16 cellular contexts compared by ENCODE assay signal in genomic region chr3:62723636-62724217, GRCh38.
DNase-seq lines count a peak whose midpoint lies in the region; ATAC-seq lines count a peak whose summit lies in the region.
"Had no signal": no experiment of that assay in that cellular context is flagged by ENCODE, and none has a peak within 500 bp of the region (broad histone marks: within the 10 kb centered on the region; RNA-seq: fewer than 3 reads in every experiment).

No MANE protein-coding gene starts in this region.

- peak; percentile 57 for ATAC-seq in GM19467 (IDR thresholded peaks at IDR 0.05; ENCODE audit: unreplicated experiment)
- ATAC-seq in activated CD4-positive, alpha-beta T cell treated with anti-CD3 and anti-CD28 coated beads for 36 hours: no peak
- ATAC-seq: left lobe of liver; naive thymus-derived CD4-positive, alpha-beta T cell had no signal

- H3K27me3 Mint-ChIP-seq in activated CD4-positive, alpha-beta T cell treated with anti-CD3 and anti-CD28 coated beads for 36 hours: peaks cover 5% of the 10 kb centered on the region

- H3K4me3 Mint-ChIP-seq in activated CD4-positive, alpha-beta T cell treated with anti-CD3 and anti-CD28 coated beads for 36 hours: no peak overlapping the region
- H3K4me3 Mint-ChIP-seq: activated naive CD8-positive, alpha-beta T cell treated with anti-CD3 and anti-CD28 coated beads for 36 hours; naive thymus-derived CD4-positive, alpha-beta T cell had no signal

- H3K9ac ChIP-seq in iPS-15b (ENCODE audit: low read depth, low read length): peak overlapping the region; percentile 2

- POLR2A ChIA-PET in activated CD4-positive, alpha-beta T cell treated with anti-CD3 and anti-CD28 coated beads for 36 hours (lab: Charles Lee): no interaction called here

- H3K27ac Mint-ChIP-seq in activated CD4-positive, alpha-beta T cell treated with anti-CD3 and anti-CD28 coated beads for 36 hours: no peak overlapping the region
- H3K27ac Mint-ChIP-seq: activated naive CD8-positive, alpha-beta T cell treated with anti-CD3 and anti-CD28 coated beads for 36 hours; naive thymus-derived CD4-positive, alpha-beta T cell had no signal

- no peaks in the 10 kb centered on the region for H3K4me1 Mint-ChIP-seq in activated CD4-positive, alpha-beta T cell treated with anti-CD3 and anti-CD28 coated beads for 36 hours
- H3K4me1 Mint-ChIP-seq: activated naive CD8-positive, alpha-beta T cell treated with anti-CD3 and anti-CD28 coated beads for 36 hours; naive thymus-derived CD4-positive, alpha-beta T cell had no signal

- H3K27me3 ChIP-seq in iPS-15b (ENCODE audit: control insufficient read depth, insufficient read depth, low read length): no peaks in the 10 kb centered on the region

- no peaks in the 10 kb centered on the region for H3K36me3 ChIP-seq in iPS-15b (ENCODE audit: control insufficient read depth, insufficient read depth, low read length)

- H3K9me3 ChIP-seq in iPS-15b (ENCODE audit: control insufficient read depth, insufficient read depth, low read length): no peaks in the 10 kb centered on the region

- no peak overlapping the region for H3K4me3 ChIP-seq in iPS-15b (ENCODE audit: low read depth, low read length)

- intact Hi-C loops in activated CD4-positive, alpha-beta T cell treated with anti-CD3 and anti-CD28 coated beads for 36 hours (cut with DNase I, micrococcal nuclease): no loop called here

- H3K9me3 Mint-ChIP-seq in activated CD4-positive, alpha-beta T cell treated with anti-CD3 and anti-CD28 coated beads for 36 hours (ENCODE audit: low read depth): no peaks in the 10 kb centered on the region
- H3K9me3 Mint-ChIP-seq: activated naive CD8-positive, alpha-beta T cell treated with anti-CD3 and anti-CD28 coated beads for 36 hours had no signal

- no peaks in the 10 kb centered on the region for H3K36me3 Mint-ChIP-seq in activated CD4-positive, alpha-beta T cell treated with anti-CD3 and anti-CD28 coated beads for 36 hours (ENCODE audit: low read depth)
- H3K36me3 Mint-ChIP-seq: activated naive CD8-positive, alpha-beta T cell treated with anti-CD3 and anti-CD28 coated beads for 36 hours; naive thymus-derived CD4-positive, alpha-beta T cell had no signal

- CTCF ChIA-PET in activated CD4-positive, alpha-beta T cell treated with anti-CD3 and anti-CD28 coated beads for 36 hours (lab: Charles Lee): interaction anchor here (0.6 to 1.1 kb wide), 2 partner anchors 9 to 1027 kb away, joined by 3 to 4 read pairs; no protein-coding TSS in a partner anchor

- peak; percentile 6 for DNase-seq in COLO668 (lab: John Stamatoyannopoulos, UW; ENCODE audit: unreplicated experiment)
- DNase-seq in NCI-H526 (lab: John Stamatoyannopoulos, UW): peak; percentile 63 to 79
- no peak for DNase-seq in activated CD4-positive, alpha-beta T cell treated with anti-CD3 and anti-CD28 coated beads for 36 hours
- no peak for DNase-seq in SIG-M5 (lab: John Stamatoyannopoulos, UW)
- DNase-seq in GF-D8 (lab: John Stamatoyannopoulos, UW): no peak
- no peak for DNase-seq in stimulated activated naive CD4-positive, alpha-beta T cell treated with Interleukin-2 at 50 U/mL for 16 hours (lab: John Stamatoyannopoulos, UW)
- DNase-seq: activated CD4-positive, CD25-positive, alpha-beta regulatory T cell; activated naive CD8-positive, alpha-beta T cell treated with anti-CD3 and anti-CD28 coated beads for 36 hours; central memory CD4-positive, alpha-beta T cell; naive thymus-derived CD4-positive, alpha-beta T cell; NCI-H1105 treated with DMSO at 0.1 percent for 48 hours; stimulated activated CD4-positive, alpha-beta T cell treated with anti-CD3 and anti-CD28 coated beads, Interleukin-4, amount 100 ng/mL, for 24 hours; stimulated activated naive CD4-positive, alpha-beta T cell had no signal

- H3K4me1 ChIP-seq in iPS-15b (ENCODE audit: control insufficient read depth, insufficient read depth, low read length): peaks cover 4% of the 10 kb centered on the region

Comparison
In these comparisons a context has a peak if more than half of its experiments do, and no peak if none do; other contexts are left out.
1. DNase-seq: peak in COLO668 (single experiment) and NCI-H526 (2 of 2); none in activated CD4-positive, alpha-beta T cell treated with anti-CD3 and anti-CD28 coated beads for 36 hours (single experiment), SIG-M5 (single experiment), GF-D8 (single experiment) and stimulated activated naive CD4-positive, alpha-beta T cell treated with Interleukin-2 at 50 U/mL for 16 hours (single experiment).